25 cellular contexts compared by ENCODE assay signal in the genomic region with DNA sequence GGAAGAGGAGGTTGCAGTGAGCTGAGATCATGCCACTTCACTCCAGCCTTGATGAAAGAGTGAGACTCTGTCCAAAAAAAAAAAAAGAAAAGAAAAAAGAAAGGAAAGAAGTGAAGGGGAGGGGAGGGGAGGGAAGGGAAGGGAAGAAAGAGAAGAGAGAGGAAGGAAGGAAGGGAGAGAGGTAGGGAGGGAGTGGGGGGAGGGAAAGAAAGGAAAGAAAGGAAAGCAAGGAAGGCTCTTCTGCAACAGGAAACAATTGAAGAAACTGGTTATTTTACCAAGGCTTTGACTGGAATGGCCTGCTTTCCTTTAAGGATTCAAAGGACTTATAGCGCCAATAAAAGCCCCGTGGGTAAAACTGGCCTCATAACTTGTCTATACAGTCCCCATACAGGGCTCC.
"Had no signal": no experiment of that assay in that cellular context is flagged by ENCODE, and none has a peak within 500 bp of the region (broad histone marks: within the 10 kb centered on the region; RNA-seq: fewer than 3 reads in every experiment).

No MANE protein-coding gene starts in this region.

- H3K9me3 ChIP-seq: colonic mucosa, esophagus squamous epithelium, lower lobe of right lung, pancreas, testis, tibial artery, upper lobe of left lung had no signal

- H3K27me3 ChIP-seq: colonic mucosa, esophagus squamous epithelium, pancreas, testis, tibial artery, upper lobe of left lung had no signal

- H3K4me1 ChIP-seq: colonic mucosa, pancreas, testis had no signal

- H3K9me3 Mint-ChIP-seq: natural killer cell; stimulated activated effector memory CD8-positive, alpha-beta T cell treated with anti-CD3 and anti-CD28 coated beads, Interleukin-12 subunit alpha, Interleukin-12 subunit beta, amount 100 ng/mL, for 72 hours had no signal

- H3K27me3 Mint-ChIP-seq: memory B cell had no signal

- H3K36me3 Mint-ChIP-seq: natural killer cell had no signal

- H3K36me3 ChIP-seq: colonic mucosa had no signal

- ATAC-seq: left ventricle myocardium superior; lower lobe of right lung; natural killer cell; pancreas; sciatic nerve; stimulated activated effector memory CD8-positive, alpha-beta T cell treated with anti-CD3 and anti-CD28 coated beads, Interleukin-12 subunit alpha, Interleukin-12 subunit beta, amount 100 ng/mL, for 72 hours; stimulated activated naive CD8-positive, alpha-beta T cell treated with anti-CD3 and anti-CD28 coated beads, Interleukin-15, Interleukin-2, amounts not matched to agents 100 U/mL and 50 U/mL, for 24 hours had no signal

- H3K4me3 ChIP-seq: colonic mucosa, esophagus squamous epithelium, lower lobe of right lung, pancreas, testis, tibial artery, upper lobe of left lung had no signal

- DNase-seq: colonic mucosa; dermis blood vessel endothelial cell; effector memory CD4-positive, alpha-beta T cell; erythroblast; esophagus squamous epithelium; hypothalamus; immature natural killer cell; islet precursor cell; kidney glomerular epithelial cell; left ventricle myocardium superior; lower lobe of right lung; natural killer cell; occipital lobe; retina; stimulated activated CD4-positive, alpha-beta T cell treated with anti-CD3 and anti-CD28 coated beads, Interleukin-2, amount 100 ng/mL, for 24 hours; stimulated activated CD4-positive, alpha-beta T cell treated with anti-CD3 and anti-CD28 coated beads, Interleukin-4, amount 100 ng/mL, for 24 hours; stimulated activated naive CD8-positive, alpha-beta T cell treated with anti-CD3 and anti-CD28 coated beads, Interleukin-15, Interleukin-2, amounts not matched to agents 100 U/mL and 50 U/mL, for 24 hours; substantia nigra; testis; upper lobe of left lung had no signal

- H3K4me3 Mint-ChIP-seq: immature natural killer cell; memory B cell; natural killer cell; stimulated activated effector memory CD8-positive, alpha-beta T cell treated with anti-CD3 and anti-CD28 coated beads, Interleukin-12 subunit alpha, Interleukin-12 subunit beta, amount 100 ng/mL, for 72 hours had no signal

- H3K27ac ChIP-seq: colonic mucosa, lower lobe of right lung, testis, tibial artery had no signal

- H3K27ac Mint-ChIP-seq: memory B cell; natural killer cell; stimulated activated effector memory CD8-positive, alpha-beta T cell treated with anti-CD3 and anti-CD28 coated beads, Interleukin-12 subunit alpha, Interleukin-12 subunit beta, amount 100 ng/mL, for 72 hours had no signal
